In genomic region chr6:35291491-35291890, GRCh38 we compare ENCODE assay signal across 25 cellular contexts. TPM values are rescaled to one million over a fixed set of nuclear protein-coding genes. Genes with fewer than 3 reads are reported as not detected.
"Had no signal": no experiment of that assay in that cellular context is flagged by ENCODE, and none has a peak within 500 bp of the region (broad histone marks: within the 10 kb centered on the region; RNA-seq: fewer than 3 reads in every experiment).

No MANE protein-coding gene starts in this region.

- ATAC-seq: foreskin keratinocyte; gastroesophageal sphincter; heart left ventricle; left cardiac atrium; left lung; naive thymus-derived CD8-positive, alpha-beta T cell; pancreas; sciatic nerve; stimulated activated naive B cell treated with anti-CD40 and anti-IgM and Interleukin-4, amounts not matched to agents 10 μg/mL and 1 μg/mL and 100 μg/mL, for 72 hours; upper lobe of right lung had no signal

- H3K9me3 Mint-ChIP-seq: naive thymus-derived CD8-positive, alpha-beta T cell; stimulated activated naive B cell treated with anti-CD40 and anti-IgM and Interleukin-4, amounts not matched to agents 10 μg/mL and 1 μg/mL and 100 μg/mL, for 72 hours; stimulated activated naive CD8-positive, alpha-beta T cell treated with anti-CD3 and anti-CD28 coated beads, Interleukin-15, Interleukin-2, amounts not matched to agents 100 ng/mL and 50 ng/mL, for 24 hours had no signal

- H3K4me3 ChIP-seq: coronary artery, esophagus muscularis mucosa, gastroesophageal sphincter, heart left ventricle, hepatocyte, left lung, pancreas, prostate gland, right atrium auricular region, thoracic aorta, tibial nerve, upper lobe of right lung, uterus had no signal

- H3K27me3 ChIP-seq: esophagus muscularis mucosa, foreskin keratinocyte, gastroesophageal sphincter, heart left ventricle, hepatocyte, left lung, pancreas, right atrium auricular region, tibial nerve, upper lobe of right lung, uterus had no signal

- H3K9me3 ChIP-seq: esophagus muscularis mucosa, gastroesophageal sphincter, heart left ventricle, left lung, pancreas, prostate gland, right atrium auricular region, thoracic aorta, tibial nerve, upper lobe of right lung, uterus had no signal

- H3K27ac ChIP-seq: coronary artery, esophagus muscularis mucosa, foreskin keratinocyte, gastroesophageal sphincter, heart left ventricle, hepatocyte, left lung, pancreas, prostate gland, right atrium auricular region, thoracic aorta, tibial nerve, upper lobe of right lung, uterus had no signal

- DNase-seq: dermis blood vessel endothelial cell; effector memory CD4-positive, alpha-beta T cell; heart left ventricle; left cardiac atrium; left lung; mesendoderm; naive thymus-derived CD8-positive, alpha-beta T cell; occipital lobe; pancreas; stimulated activated CD4-positive, alpha-beta T cell treated with anti-CD3 and anti-CD28 coated beads, Interleukin-4, amount 100 ng/mL, for 4 hours; stimulated activated naive B cell treated with anti-CD40 and anti-IgM and Interleukin-4, amounts not matched to agents 10 μg/mL and 1 μg/mL and 100 μg/mL, for 72 hours; upper lobe of right lung; uterus had no signal

- H3K27me3 Mint-ChIP-seq: naive thymus-derived CD8-positive, alpha-beta T cell; stimulated activated naive B cell treated with anti-CD40 and anti-IgM and Interleukin-4, amounts not matched to agents 10 μg/mL and 1 μg/mL and 100 μg/mL, for 72 hours; stimulated activated naive CD8-positive, alpha-beta T cell treated with anti-CD3 and anti-CD28 coated beads, Interleukin-15, Interleukin-2, amounts not matched to agents 100 ng/mL and 50 ng/mL, for 24 hours had no signal

- H3K4me2 ChIP-seq: hepatocyte had no signal

- H3K4me1 ChIP-seq: foreskin keratinocyte, pancreas, prostate gland, tibial nerve, upper lobe of right lung, uterus had no signal

- H3K4me3 Mint-ChIP-seq: naive thymus-derived CD8-positive, alpha-beta T cell; stimulated activated naive B cell treated with anti-CD40 and anti-IgM and Interleukin-4, amounts not matched to agents 10 μg/mL and 1 μg/mL and 100 μg/mL, for 72 hours; stimulated activated naive CD8-positive, alpha-beta T cell treated with anti-CD3 and anti-CD28 coated beads, Interleukin-15, Interleukin-2, amounts not matched to agents 100 ng/mL and 50 ng/mL, for 24 hours had no signal

- H3K36me3 ChIP-seq: uterus had no signal

RNA-seq across cellular contexts. Expression of gene DEF6, which starts 6.1 kb away (rescaled TPM):
- total RNA-seq: myocyte had no signal
